ENCODE assay signal across 8 cellular contexts in the genomic region with DNA sequence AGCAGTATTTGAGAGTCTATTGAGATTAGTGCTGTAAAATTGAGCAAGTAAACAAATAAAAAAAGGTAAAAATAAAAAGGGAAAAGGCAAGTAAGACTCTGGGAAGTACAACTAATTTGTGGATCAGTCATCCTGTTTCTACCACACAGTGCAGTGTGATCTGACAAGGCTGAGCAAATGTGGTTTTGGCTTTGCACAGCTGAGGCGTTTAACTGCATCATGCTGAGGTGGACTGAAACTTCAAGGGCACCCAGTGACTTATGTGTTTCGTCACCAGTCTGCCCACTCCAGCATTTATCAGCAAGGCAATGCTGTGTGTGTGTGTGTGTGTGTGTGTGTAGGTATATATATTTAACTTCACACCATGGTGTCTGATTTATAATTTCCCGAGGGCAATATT.
DNase-seq lines count a peak whose midpoint lies in the region; ATAC-seq, FAIRE-seq and TF ChIP-seq lines count a peak whose summit lies in the region.

No MANE protein-coding gene starts in this region.

- H3K27me3 ChIP-seq in CD4-positive, alpha-beta memory T cell (ENCODE audit: insufficient read depth, low read length): no peaks in the 10 kb centered on the region
- H3K27me3 ChIP-seq in H9 (ENCODE audit: insufficient read depth, low read length): no peaks in the 10 kb centered on the region

- CTCF ChIA-PET in CD4-positive, alpha-beta memory T cell (lab: Charles Lee; ENCODE audit: partially characterized antibody): interaction anchor here (9.4 kb wide), 1 partner anchor 203 kb away, joined by 184 read pairs; no protein-coding TSS in a partner anchor

- H3K4me3 Mint-ChIP-seq in CD4-positive, alpha-beta memory T cell: peak overlapping the region in 3 of 8 donors; percentile 17 to 24 (median 22)
- H3K4me3 Mint-ChIP-seq in stimulated activated naive B cell treated with anti-CD40 and anti-IgM and Interleukin-4, amounts not matched to agents 10 μg/mL and 1 μg/mL and 100 μg/mL, for 72 hours: no peak overlapping the region
- no peak overlapping the region for H3K4me3 Mint-ChIP-seq in H9

- no peak overlapping the region for H3K23ac ChIP-seq in H9 (ENCODE audit: insufficient read length, low read depth, low read length)

- no peak overlapping the region for H4K91ac ChIP-seq in H9 (ENCODE audit: insufficient read length, low read depth, low read length)

- H2AFZ ChIP-seq in H9 (ENCODE audit: low read length): no peak overlapping the region

- no peaks in the 10 kb centered on the region for H3K23me2 ChIP-seq in H9 (ENCODE audit: insufficient read length, low read depth, low read length, poor library complexity, severe bottlenecking)

- WGBS in H9 (ENCODE audit: extremely low coverage, insufficient read length, low lambda C conversion rate): no CpG with 5 or more reads among the region's 3 CpGs

- no peak overlapping the region for H2AK5ac ChIP-seq in H9 (ENCODE audit: insufficient read length, low read length)

- no peak overlapping the region for H3K18ac ChIP-seq in H9 (ENCODE audit: insufficient read length, low read depth, low read length)

- no peak overlapping the region for H2BK12ac ChIP-seq in H9 (ENCODE audit: insufficient read length, low read depth, low read length)

- no peaks in the 10 kb centered on the region for H3K79me1 ChIP-seq in H9 (ENCODE audit: insufficient read depth, low read depth, low read length, poor library complexity, severe bottlenecking)

- H2BK20ac ChIP-seq in H9 (ENCODE audit: low read depth, low read length, poor library complexity, severe bottlenecking): no peak overlapping the region

- no peaks in the 10 kb centered on the region for H3K36me3 ChIP-seq in CD4-positive, alpha-beta memory T cell (ENCODE audit: insufficient read depth, low read length)
- no peaks in the 10 kb centered on the region for H3K36me3 ChIP-seq in kidney (ENCODE audit: control insufficient read depth in 1 of 2, insufficient read depth in 2 of 2, low read length in 2 of 2)

- no peak for FAIRE-seq in kidney (lab: Jason Lieb, UNC)

- H3K4me3 ChIP-seq in CD4-positive, alpha-beta memory T cell (ENCODE audit: low read length in 2 of 2): no peak overlapping the region
- H3K4me3 ChIP-seq in astrocyte of the cerebellum (ENCODE audit: low read depth, low read length) (no peak overlapping the region), kidney (ENCODE audit: low read length in 2 of 2) (no peak overlapping the region)

- H3K9me3 Mint-ChIP-seq in CD4-positive, alpha-beta memory T cell: peaks cover 0 to 2% (median 0%) of the 10 kb centered on the region in 8 donors
- peaks cover 0 to 4% of the 10 kb centered on the region in 2 donors for H3K9me3 Mint-ChIP-seq in stimulated activated naive B cell treated with anti-CD40 and anti-IgM and Interleukin-4, amounts not matched to agents 10 μg/mL and 1 μg/mL and 100 μg/mL, for 72 hours
- no peaks in the 10 kb centered on the region for H3K9me3 Mint-ChIP-seq in H9

- H3K4me1 ChIP-seq in CD4-positive, alpha-beta memory T cell (ENCODE audit: insufficient read depth, low read length): peaks cover 43% of the 10 kb centered on the region
- no peaks in the 10 kb centered on the region for H3K4me1 ChIP-seq in kidney (ENCODE audit: control insufficient read depth in 1 of 2, insufficient read depth in 1 of 2, low read depth in 1 of 2, low read length in 2 of 2)
- no peaks in the 10 kb centered on the region for H3K4me1 ChIP-seq in H9 (ENCODE audit: insufficient read depth, low read length)

- H3K27me3 Mint-ChIP-seq in CD4-positive, alpha-beta memory T cell: no peaks in the 10 kb centered on the region
- H3K27me3 Mint-ChIP-seq in stimulated activated naive B cell treated with anti-CD40 and anti-IgM and Interleukin-4, amounts not matched to agents 10 μg/mL and 1 μg/mL and 100 μg/mL, for 72 hours: peaks cover 0 to 4% of the 10 kb centered on the region in 2 donors
- H3K27me3 Mint-ChIP-seq in H9 (ENCODE audit: low read depth): no peaks in the 10 kb centered on the region

- H3K9ac ChIP-seq in kidney (ENCODE audit: low read length in 2 of 2) (no peak overlapping the region), H9 (ENCODE audit: extremely low read depth, insufficient read length, low read length) (no peak overlapping the region)

- DNase-seq in CD4-positive, alpha-beta memory T cell: peak; percentile 29 to 66 (median 53)
- DNase-seq in RKO (ENCODE audit: low spot score) (peak; percentile 53), astrocyte of the cerebellum (ENCODE audit: low read depth) (peak; percentile 4), kidney (no peak), H9 (no peak), amniotic stem cell (lab: John Stamatoyannopoulos, UW) (no peak)
- peak; percentile 81 for DNase-seq in stimulated activated naive B cell treated with anti-CD40 and anti-IgM and Interleukin-4, amounts not matched to agents 10 μg/mL and 1 μg/mL and 100 μg/mL, for 72 hours

- no peak overlapping the region for H3T11ph ChIP-seq in H9 (ENCODE audit: low read length)

- no peak overlapping the region for H2BK15ac ChIP-seq in H9 (ENCODE audit: low read depth, low read length)

- no peak overlapping the region for H3K14ac ChIP-seq in H9 (ENCODE audit: insufficient read depth, low read length)

- H4K20me1 ChIP-seq in H9 (ENCODE audit: control insufficient read depth, insufficient read depth, insufficient read length): no peaks in the 10 kb centered on the region

- ATAC-seq in GM21825 (IDR thresholded peaks at IDR 0.05; ENCODE audit: unreplicated experiment): peak; percentile 80
- ATAC-seq in stimulated activated naive B cell treated with anti-CD40 and anti-IgM and Interleukin-4, amounts not matched to agents 10 μg/mL and 1 μg/mL and 100 μg/mL, for 72 hours (replicated peaks): peak; percentile 95 to 96

- no peak overlapping the region for H3K56ac ChIP-seq in H9 (ENCODE audit: insufficient read length, low read depth, low read length)

- no peak overlapping the region for H3K4ac ChIP-seq in H9 (ENCODE audit: low read depth, low read length)

- H3K27ac Mint-ChIP-seq in CD4-positive, alpha-beta memory T cell: peak overlapping the region in 6 of 7 donors; percentile 6 to 87 (median 72)
- H3K27ac Mint-ChIP-seq in stimulated activated naive B cell treated with anti-CD40 and anti-IgM and Interleukin-4, amounts not matched to agents 10 μg/mL and 1 μg/mL and 100 μg/mL, for 72 hours: peak overlapping the region; percentile 94
- no peak overlapping the region for H3K27ac Mint-ChIP-seq in H9

- no peak overlapping the region for H4K5ac ChIP-seq in H9 (ENCODE audit: insufficient read length, low read depth, low read length)

- POLR2A ChIA-PET in CD4-positive, alpha-beta memory T cell (lab: Charles Lee; ENCODE audit: partially characterized antibody): interaction anchor here (0.8 kb wide), 1 partner anchor 157 kb away, joined by 3 read pairs; no protein-coding TSS in a partner anchor

- H2BK120ac ChIP-seq in H9 (ENCODE audit: low read depth, low read length, poor library complexity, severe bottlenecking): no peak overlapping the region

- peaks cover 22 to 51% (median 39%) of the 10 kb centered on the region in 4 donors for H3K4me1 Mint-ChIP-seq in CD4-positive, alpha-beta memory T cell
- H3K4me1 Mint-ChIP-seq in stimulated activated naive B cell treated with anti-CD40 and anti-IgM and Interleukin-4, amounts not matched to agents 10 μg/mL and 1 μg/mL and 100 μg/mL, for 72 hours: peaks cover 26 to 41% of the 10 kb centered on the region in 2 donors
- H3K4me1 Mint-ChIP-seq in H9: peaks cover 17% of the 10 kb centered on the region in 2 experiments

- H2BK5ac ChIP-seq in H9 (ENCODE audit: insufficient read length, low read length): no peak overlapping the region

- no peaks in the 10 kb centered on the region for H3K79me2 ChIP-seq in H9 (ENCODE audit: insufficient read depth, low read length)

- no peak overlapping the region for H4K8ac ChIP-seq in H9 (replicated peaks; ENCODE audit: insufficient read length, low read depth, low read length)

- in situ Hi-C loops in astrocyte of the cerebellum (cut with HindIII; ENCODE audit: low sequenced_read_pairs): no loop called here

- TF ChIP-seq CTCF in astrocyte of the cerebellum (IDR thresholded peaks at IDR 0.05; ENCODE audit: low read depth, low read length, missing control alignments): no peak
- TF ChIP-seq CTCF in kidney (IDR thresholded peaks at IDR 0.05; ENCODE audit: borderline replicate concordance, extremely low read depth, insufficient read depth): no peak
- TF ChIP-seq CTCF in H9 (conservative IDR thresholded peaks at IDR 0.05): no peak

- H3K27ac ChIP-seq in CD4-positive, alpha-beta memory T cell (ENCODE audit: low read depth, low read length): no peak overlapping the region
- H3K27ac ChIP-seq in kidney (ENCODE audit: low read depth in 2 of 2, low read length in 2 of 2): no peak overlapping the region
- H3K27ac ChIP-seq in H9 (ENCODE audit: insufficient read length, low read depth, low read length): no peak overlapping the region

- H3K36me3 Mint-ChIP-seq in CD4-positive, alpha-beta memory T cell: peaks cover 0 to 4% of the 10 kb centered on the region in 2 donors
- H3K36me3 Mint-ChIP-seq in stimulated activated naive B cell treated with anti-CD40 and anti-IgM and Interleukin-4, amounts not matched to agents 10 μg/mL and 1 μg/mL and 100 μg/mL, for 72 hours: no peaks in the 10 kb centered on the region
- H3K36me3 Mint-ChIP-seq in H9 (ENCODE audit: insufficient read depth in 1 of 3, low read depth in 3 of 3): no peaks in the 10 kb centered on the region

- intact Hi-C loops in CD4-positive, alpha-beta memory T cell (cut with micrococcal nuclease): loop anchor here (5.0 kb wide), 1 partner anchor 186 kb away; no protein-coding TSS in a partner anchor
- intact Hi-C loops in kidney (cut with DNase I): no loop called here

- H3K9me3 ChIP-seq in CD4-positive, alpha-beta memory T cell (ENCODE audit: control insufficient read depth in 1 of 2, low read length in 2 of 2): no peaks in the 10 kb centered on the region
- no peaks in the 10 kb centered on the region for H3K9me3 ChIP-seq in kidney (ENCODE audit: control insufficient read depth in 1 of 2, low read length in 2 of 2)
- no peaks in the 10 kb centered on the region for H3K9me3 ChIP-seq in H9 (ENCODE audit: control insufficient read depth, low read depth, low read length)

- H3K4me2 ChIP-seq in H9 (ENCODE audit: insufficient read depth, insufficient read length, low read length): no peak overlapping the region

Comparison
In these comparisons a context has a peak if more than half of its experiments do, and no peak if none do; other contexts are left out.
1. DNase-seq: peak in CD4-positive, alpha-beta memory T cell (5 of 5), RKO (single experiment), astrocyte of the cerebellum (single experiment) and stimulated activated naive B cell treated with anti-CD40 and anti-IgM and Interleukin-4, amounts not matched to agents 10 μg/mL and 1 μg/mL and 100 μg/mL, for 72 hours (single experiment); none in kidney (single experiment), H9 (single experiment) and amniotic stem cell (single experiment).
2. H3K27ac Mint-ChIP-seq: peak in CD4-positive, alpha-beta memory T cell (6 of 7) and stimulated activated naive B cell treated with anti-CD40 and anti-IgM and Interleukin-4, amounts not matched to agents 10 μg/mL and 1 μg/mL and 100 μg/mL, for 72 hours (single experiment); none in H9 (0 of 3).